In the genomic region with DNA sequence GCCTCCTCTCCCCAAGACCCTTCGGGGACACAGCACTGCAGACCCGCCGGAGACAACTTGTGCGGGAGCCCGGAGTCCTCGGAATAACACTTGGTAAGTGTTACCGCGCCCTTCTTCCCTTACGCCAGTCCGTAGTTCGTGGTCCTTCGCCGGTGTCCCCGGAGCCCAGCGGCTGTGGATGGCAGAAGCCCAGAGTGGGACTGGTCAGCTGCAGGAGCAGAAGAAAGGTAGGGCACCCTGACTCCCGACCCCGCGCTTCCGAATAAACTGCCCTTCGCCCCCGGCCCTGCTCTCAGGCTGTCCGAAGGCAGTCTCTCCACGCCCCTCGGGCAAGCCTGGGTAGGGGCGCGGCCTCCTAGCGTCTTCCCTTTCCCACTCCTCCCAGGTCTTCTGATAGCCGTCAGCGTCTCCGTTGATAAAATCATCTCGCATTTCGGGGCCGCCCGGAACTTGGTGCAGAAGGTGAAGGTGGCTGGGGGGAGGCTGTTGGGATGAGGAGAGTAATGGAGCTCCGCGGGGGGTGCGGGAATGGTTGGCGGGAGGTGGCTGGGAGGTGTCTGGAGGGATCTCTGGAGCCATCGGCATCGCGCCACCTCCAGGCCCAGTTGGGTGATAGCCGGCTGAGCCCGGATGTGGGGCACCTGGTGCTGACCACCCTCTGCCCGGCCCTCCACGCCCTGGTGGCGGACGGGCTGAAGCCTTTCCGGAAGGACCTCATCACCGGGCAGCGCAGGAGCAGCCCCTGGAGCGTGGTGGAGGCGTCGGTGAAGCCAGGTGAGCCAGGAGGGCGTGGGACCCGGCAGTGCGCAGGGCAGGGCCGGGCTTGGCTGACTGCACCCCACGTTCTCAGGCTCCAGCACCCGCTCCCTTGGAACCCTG, we compare ENCODE assay signal across 8 cellular contexts. TPM values are rescaled to one million over a fixed set of nuclear protein-coding genes. Genes with fewer than 3 reads are reported as not detected.
A peak's percentile ranks its signal among the peaks of the same experiment; 100 is the strongest.
DNase-seq lines count a peak whose midpoint lies in the region; ATAC-seq and TF ChIP-seq lines count a peak whose summit lies in the region.

No MANE protein-coding gene starts in this region.

- no peaks in the 10 kb centered on the region for H3K27me3 Mint-ChIP-seq in natural killer cell treated with Interleukin-12 subunit alpha and Interleukin-12 subunit beta and Interleukin-15 and Interleukin-18, amount 100 ng/mL, for 72 hours

- no peak for ATAC-seq in natural killer cell treated with Interleukin-12 subunit alpha and Interleukin-12 subunit beta and Interleukin-15 and Interleukin-18, amount 100 ng/mL, for 72 hours
- ATAC-seq in HG03439 (IDR thresholded peaks at IDR 0.05; ENCODE audit: unreplicated experiment) = no peak

- peak overlapping the region; percentile 18 to 44 for H3K27ac Mint-ChIP-seq in natural killer cell treated with Interleukin-12 subunit alpha and Interleukin-12 subunit beta and Interleukin-15 and Interleukin-18, amount 100 ng/mL, for 72 hours

- H3K36me3 Mint-ChIP-seq in natural killer cell treated with Interleukin-12 subunit alpha and Interleukin-12 subunit beta and Interleukin-15 and Interleukin-18, amount 100 ng/mL, for 72 hours = peaks cover 3% of the 10 kb centered on the region

- peak; percentile 82 for DNase-seq in ACHN
- peak; percentile 48 for DNase-seq in NCI-H1694 (lab: John Stamatoyannopoulos, UW)
- DNase-seq in fibroblast of pulmonary artery (ENCODE audit: low read depth) = peak; percentile 32
- peak; percentile 62 for DNase-seq in natural killer cell treated with Interleukin-12 subunit alpha and Interleukin-12 subunit beta and Interleukin-15 and Interleukin-18, amount 100 ng/mL, for 72 hours (ENCODE audit: low spot score)
- no peak for DNase-seq in NK-92 (lab: John Stamatoyannopoulos, UW; ENCODE audit: unreplicated experiment)

- peak overlapping the region; percentile 77 for H3K4me3 ChIP-seq in GM08714 (ENCODE audit: low read length)
- peak overlapping the region; percentile 89 for H3K4me3 ChIP-seq in WI38 (ENCODE audit: low read depth, low read length)
- H3K4me3 ChIP-seq in fibroblast of pulmonary artery (replicated peaks; ENCODE audit: low read depth, low read length) = peak overlapping the region; percentile 86

- peak overlapping the region; percentile 92 for H3K4me3 Mint-ChIP-seq in natural killer cell treated with Interleukin-12 subunit alpha and Interleukin-12 subunit beta and Interleukin-15 and Interleukin-18, amount 100 ng/mL, for 72 hours

- no peaks in the 10 kb centered on the region for H3K9me3 Mint-ChIP-seq in natural killer cell treated with Interleukin-12 subunit alpha and Interleukin-12 subunit beta and Interleukin-15 and Interleukin-18, amount 100 ng/mL, for 72 hours

- H3K4me1 Mint-ChIP-seq in natural killer cell treated with Interleukin-12 subunit alpha and Interleukin-12 subunit beta and Interleukin-15 and Interleukin-18, amount 100 ng/mL, for 72 hours (ENCODE audit: low read depth in 2 of 2) = peaks cover 22 to 24% of the 10 kb centered on the region in 2 donors

- TF ChIP-seq CTCF in WI38 (IDR thresholded peaks at IDR 0.05; ENCODE audit: low read depth, low read length) = peak; percentile 15; the same call in 1 of the 2 replicates
- peak; percentile 45 for TF ChIP-seq CTCF in fibroblast of pulmonary artery (IDR thresholded peaks at IDR 0.05; ENCODE audit: low read length, missing control alignments)

- in situ Hi-C loops in ACHN (cut with HindIII; ENCODE audit: low pct_ligation_motif_present, low pct_unique_long_range_greater_than_20kb, low sequenced_read_pairs) = loop anchor here (5.0 kb wide), 1 partner anchor 53 kb away; the partner anchor contains the start of gene CLK2

RNA-seq across cellular contexts. Expression of gene RUSC1, which starts 4.3 kb away (rescaled TPM):
- total RNA-seq in natural killer cell treated with Interleukin-12 subunit alpha and Interleukin-12 subunit beta and Interleukin-15 and Interleukin-18, amount 100 ng/mL, for 72 hours = 10 to 100 TPM; 26.2 to 40.1 TPM

RNA-seq across cellular contexts. Expression of gene FDPS, which starts 16.3 kb away (rescaled TPM):
- total RNA-seq in natural killer cell treated with Interleukin-12 subunit alpha and Interleukin-12 subunit beta and Interleukin-15 and Interleukin-18, amount 100 ng/mL, for 72 hours = 100 to 1,000 TPM; 251 to 386 TPM

RNA-seq across cellular contexts. Expression of gene PKLR, which starts 23.7 kb away (rescaled TPM):
- not detected for total RNA-seq in natural killer cell treated with Interleukin-12 subunit alpha and Interleukin-12 subunit beta and Interleukin-15 and Interleukin-18, amount 100 ng/mL, for 72 hours

RNA-seq across cellular contexts. Expression of gene HCN3, which starts 47.7 kb away (rescaled TPM):
- total RNA-seq in natural killer cell treated with Interleukin-12 subunit alpha and Interleukin-12 subunit beta and Interleukin-15 and Interleukin-18, amount 100 ng/mL, for 72 hours = 1 to 10 TPM; 2.0 to 4.7 TPM

RNA-seq across cellular contexts. Expression of gene CLK2, which starts 51.7 kb away (rescaled TPM):
- total RNA-seq in natural killer cell treated with Interleukin-12 subunit alpha and Interleukin-12 subunit beta and Interleukin-15 and Interleukin-18, amount 100 ng/mL, for 72 hours = 100 to 1,000 TPM in 1 of 2 donors, 10 to 100 TPM in 1; 77.1 to 117 TPM
